Comparison of ENCODE assay signal across 23 cellular contexts in the genomic region with DNA sequence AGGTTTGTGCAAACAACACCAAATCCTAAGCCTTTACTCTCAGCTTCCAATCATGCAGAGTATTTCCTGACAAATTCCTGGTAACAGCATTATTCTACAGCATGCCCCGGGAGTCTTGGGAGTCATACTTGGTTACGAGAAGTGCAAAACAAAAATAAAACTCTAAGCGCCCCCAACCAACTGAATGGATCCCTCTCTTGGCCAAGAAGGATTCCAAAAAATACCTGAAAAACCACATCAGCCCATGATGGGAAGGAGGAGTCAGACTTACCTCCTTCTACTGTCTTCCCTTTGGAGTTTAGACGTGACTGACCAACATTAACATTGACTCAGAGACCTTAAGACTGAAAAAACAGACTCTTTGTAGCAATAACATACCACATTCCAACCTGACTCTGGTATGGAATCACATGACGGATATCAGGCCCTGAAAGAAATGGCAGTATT. TPM values are rescaled to one million over a fixed set of nuclear protein-coding genes. Genes with fewer than 3 reads are reported as not detected.
DNase-seq lines count a peak whose midpoint lies in the region; FAIRE-seq and TF ChIP-seq lines count a peak whose summit lies in the region.
"Had no signal": no experiment of that assay in that cellular context is flagged by ENCODE, and none has a peak within 500 bp of the region (broad histone marks: within the 10 kb centered on the region; RNA-seq: fewer than 3 reads in every experiment).

No MANE protein-coding gene starts in this region.

- intact Hi-C loops in breast epithelium (cut with DNase I; ENCODE audit: low total_unique reads) = no loop called here
- intact Hi-C loops in mammary epithelial cell (cut with micrococcal nuclease) = loop anchor here (10.0 kb wide), 1 partner anchor 220 kb away; no protein-coding TSS in a partner anchor

- H3K27me3 ChIP-seq in breast epithelium (no peaks in the 10 kb centered on the region), mammary epithelial cell (ENCODE audit: insufficient read depth, low read length) (no peaks in the 10 kb centered on the region)
- H3K27me3 ChIP-seq: dorsolateral prefrontal cortex, thyroid gland had no signal

- CTCF ChIA-PET in mammary epithelial cell (lab: Charles Lee; ENCODE audit: low non-redundant PET) = no interaction called here

- WGBS in mammary epithelial cell (ENCODE audit: low coverage, missing lambda C conversion rate) = 81% methylated on average over 5 of the region's 5 CpGs

- H3K9me3 ChIP-seq in breast epithelium = peaks cover 10 to 15% of the 10 kb centered on the region in 2 donors
- H3K9me3 ChIP-seq in mammary epithelial cell (replicated peaks; ENCODE audit: insufficient read depth, low read length) = no peaks in the 10 kb centered on the region
- H3K9me3 ChIP-seq: thyroid gland had no signal

- TF ChIP-seq CTCF in breast epithelium (IDR thresholded peaks at IDR 0.05) = no peak
- TF ChIP-seq CTCF in mammary epithelial cell (conservative IDR thresholded peaks at IDR 0.05 in 1 of 2, IDR thresholded peaks at IDR 0.05 in 1 of 2; ENCODE audit: extremely low read depth in 1 of 2, insufficient read depth in 1 of 2, low read depth in 1 of 2, low read length in 2 of 2) = no peak
- TF ChIP-seq CTCF in chondrocyte (IDR thresholded peaks at IDR 0.05) = no peak
- TF ChIP-seq CTCF in nephron progenitor cell (IDR thresholded peaks at IDR 0.05) = no peak

- H3K4me3 Mint-ChIP-seq in chondrocyte (ENCODE audit: unreplicated experiment) (peak overlapping the region; percentile 41), nephron progenitor cell (no peak overlapping the region)
- H3K4me3 Mint-ChIP-seq: activated CD4-positive, alpha-beta T cell treated with anti-CD3 and anti-CD28 coated beads for 36 hours; activated naive CD8-positive, alpha-beta T cell; activated T-helper 1 cell treated with anti-CD3 and anti-CD28 coated beads, Interleukin-12 subunit alpha, Interleukin-12 subunit beta, Interleukin-2, Interleukin-4 antibody, amounts not matched to agents 30 ng/mL and 10 ng/mL and 1 ng/mL, durations not matched to agents 14 hours and 24 hours and 36 hours had no signal

- no peak for TF ChIP-seq POLR2A in breast epithelium (IDR thresholded peaks at IDR 0.05)

- H2AFZ ChIP-seq in mammary epithelial cell (ENCODE audit: low read depth, low read length) = no peak overlapping the region
- H2AFZ ChIP-seq: parathyroid adenoma had no signal

- H3K27ac ChIP-seq in breast epithelium (peak overlapping the region; percentile 44 to 72), mammary epithelial cell (ENCODE audit: insufficient read depth, low read depth, low read length) (no peak overlapping the region)
- H3K27ac ChIP-seq: C4-2B, dorsolateral prefrontal cortex, parathyroid adenoma, thyroid gland had no signal

- no peaks in the 10 kb centered on the region for H4K20me1 ChIP-seq in mammary epithelial cell (ENCODE audit: insufficient read depth, low read length)

- DNase-seq in breast epithelium (ENCODE audit: low spot score in 2 of 2) = no peak
- no peak for DNase-seq in mammary epithelial cell
- no peak for DNase-seq in chondrocyte (ENCODE audit: low spot score)
- peak; percentile 24 for DNase-seq in kidney glomerular epithelial cell (lab: John Stamatoyannopoulos, UW)
- DNase-seq in iPS-NIHi11 (ENCODE audit: low spot score) = no peak
- no peak for DNase-seq in ureter (ENCODE audit: low spot score)
- no peak for DNase-seq in GM19239 (ENCODE audit: insufficient read length, low spot score)
- DNase-seq in nephron progenitor cell = no peak
- DNase-seq: 8988T; activated CD4-positive, alpha-beta T cell treated with anti-CD3 and anti-CD28 coated beads for 36 hours; dorsolateral prefrontal cortex; GDM1; NCI-H345; stimulated activated CD4-positive, alpha-beta T cell treated with anti-CD3 and anti-CD28 coated beads, Interleukin-2, amount 100 ng/mL, for 24 hours; stimulated activated naive CD4-positive, alpha-beta T cell treated with Interleukin-2 at 50 U/mL for 16 hours; thyroid gland had no signal

- dilution Hi-C loops in mammary epithelial cell (cut with HindIII; ENCODE audit: low sequenced_read_pairs) = no loop called here

- H3K4me3 ChIP-seq in breast epithelium (no peak overlapping the region), mammary epithelial cell (replicated peaks in 1 of 3; ENCODE audit: insufficient read depth in 1 of 3, low read depth in 2 of 3, low read length in 3 of 3) (no peak overlapping the region)
- H3K4me3 ChIP-seq: dorsolateral prefrontal cortex, thyroid gland had no signal

- H3K27ac Mint-ChIP-seq in chondrocyte (ENCODE audit: unreplicated experiment) (peak overlapping the region; percentile 95), nephron progenitor cell (no peak overlapping the region)
- H3K27ac Mint-ChIP-seq: activated CD4-positive, alpha-beta T cell treated with anti-CD3 and anti-CD28 coated beads for 36 hours; activated naive CD8-positive, alpha-beta T cell; activated T-helper 1 cell treated with anti-CD3 and anti-CD28 coated beads, Interleukin-12 subunit alpha, Interleukin-12 subunit beta, Interleukin-2, Interleukin-4 antibody, amounts not matched to agents 30 ng/mL and 10 ng/mL and 1 ng/mL, durations not matched to agents 14 hours and 24 hours and 36 hours had no signal

- H3K4me1 ChIP-seq in breast epithelium = no peaks in the 10 kb centered on the region
- no peaks in the 10 kb centered on the region for H3K4me1 ChIP-seq in mammary epithelial cell (ENCODE audit: insufficient read depth, low read length)
- H3K4me1 ChIP-seq: parathyroid adenoma, thyroid gland had no signal

- no peaks in the 10 kb centered on the region for H3K79me2 ChIP-seq in mammary epithelial cell (ENCODE audit: insufficient read depth, low read length)
- H3K79me2 ChIP-seq: parathyroid adenoma had no signal

- no peak overlapping the region for H3K4me2 ChIP-seq in mammary epithelial cell (ENCODE audit: insufficient read depth, low read depth, low read length)

- peaks cover 34% of the 10 kb centered on the region for H3K4me1 Mint-ChIP-seq in chondrocyte (ENCODE audit: low read depth)
- H3K4me1 Mint-ChIP-seq in nephron progenitor cell = peaks cover 10% of the 10 kb centered on the region
- H3K4me1 Mint-ChIP-seq: activated CD4-positive, alpha-beta T cell treated with anti-CD3 and anti-CD28 coated beads for 36 hours had no signal

- H3K9ac ChIP-seq in mammary epithelial cell (ENCODE audit: insufficient read depth, low read length) = no peak overlapping the region
- H3K9ac ChIP-seq: parathyroid adenoma had no signal

- FAIRE-seq in GM19239 (lab: Jason Lieb, UNC) = no peak
- FAIRE-seq: bronchial epithelial cell, GM12891 had no signal

- H3K27me3 Mint-ChIP-seq in chondrocyte (ENCODE audit: low read depth) (no peaks in the 10 kb centered on the region), nephron progenitor cell (ENCODE audit: low read depth, poor library complexity) (peaks cover 12% of the 10 kb centered on the region)
- H3K27me3 Mint-ChIP-seq: activated naive CD8-positive, alpha-beta T cell had no signal

- H3K36me3 Mint-ChIP-seq in chondrocyte (ENCODE audit: low read depth) (peaks cover 11% of the 10 kb centered on the region), nephron progenitor cell (ENCODE audit: low read depth) (peaks cover 17% of the 10 kb centered on the region)

- no TSS peak for BruUV-seq in mammary epithelial cell (replicated peaks; lab: Mats Ljungman, UMichigan)

- in situ Hi-C loops in mammary epithelial cell (cut with MboI; ENCODE audit: low sequenced_read_pairs in 2 of 2) = no loop called here

- H3K36me3 ChIP-seq in breast epithelium (no peaks in the 10 kb centered on the region), mammary epithelial cell (ENCODE audit: insufficient read depth, low read length) (no peaks in the 10 kb centered on the region)
- H3K36me3 ChIP-seq: thyroid gland had no signal

- H3K9me3 Mint-ChIP-seq in chondrocyte (ENCODE audit: low read depth) (peaks cover 22% of the 10 kb centered on the region), nephron progenitor cell (peaks cover 31% of the 10 kb centered on the region)

RNA-seq across cellular contexts. Expression of a gene that starts 30.7 kb away (rescaled TPM):
- 1 to 10 TPM; 1.2 to 3.2 (median 1.6) TPM for total RNA-seq in breast epithelium
- total RNA-seq in mammary epithelial cell = under 1 TPM in 1 of 2 donors, not detected in 1; 0.67 TPM
- polyA plus RNA-seq in mammary epithelial cell = 0.03 TPM
- polyA minus RNA-seq in mammary epithelial cell = not detected
- 0.56 to 2.6 TPM (median 2.2 TPM) in 3 replicates for total RNA-seq in chondrocyte
- total RNA-seq in ureter = 2.9 TPM
- total RNA-seq: activated T-helper 1 cell treated with anti-CD3 and anti-CD28 coated beads, Interleukin-12 subunit alpha, Interleukin-12 subunit beta, Interleukin-2, Interleukin-4 antibody, amounts not matched to agents 30 ng/mL and 10 ng/mL and 1 ng/mL, durations not matched to agents 14 hours and 24 hours and 36 hours; H4 had no signal

RNA-seq across cellular contexts. Expression of a gene that starts 50.6 kb away (rescaled TPM):
- total RNA-seq in breast epithelium (1 to 10 TPM; 5.9 to 9.2 (median 7.5) TPM), mammary epithelial cell (10 to 100 TPM; 11.5 to 15.0 TPM), chondrocyte (6.0 to 6.8 TPM (median 6.2 TPM) in 3 replicates), ureter (14.6 TPM)
- 9.7 TPM for polyA plus RNA-seq in mammary epithelial cell
- 14.2 TPM for polyA minus RNA-seq in mammary epithelial cell
